In the genomic region with DNA sequence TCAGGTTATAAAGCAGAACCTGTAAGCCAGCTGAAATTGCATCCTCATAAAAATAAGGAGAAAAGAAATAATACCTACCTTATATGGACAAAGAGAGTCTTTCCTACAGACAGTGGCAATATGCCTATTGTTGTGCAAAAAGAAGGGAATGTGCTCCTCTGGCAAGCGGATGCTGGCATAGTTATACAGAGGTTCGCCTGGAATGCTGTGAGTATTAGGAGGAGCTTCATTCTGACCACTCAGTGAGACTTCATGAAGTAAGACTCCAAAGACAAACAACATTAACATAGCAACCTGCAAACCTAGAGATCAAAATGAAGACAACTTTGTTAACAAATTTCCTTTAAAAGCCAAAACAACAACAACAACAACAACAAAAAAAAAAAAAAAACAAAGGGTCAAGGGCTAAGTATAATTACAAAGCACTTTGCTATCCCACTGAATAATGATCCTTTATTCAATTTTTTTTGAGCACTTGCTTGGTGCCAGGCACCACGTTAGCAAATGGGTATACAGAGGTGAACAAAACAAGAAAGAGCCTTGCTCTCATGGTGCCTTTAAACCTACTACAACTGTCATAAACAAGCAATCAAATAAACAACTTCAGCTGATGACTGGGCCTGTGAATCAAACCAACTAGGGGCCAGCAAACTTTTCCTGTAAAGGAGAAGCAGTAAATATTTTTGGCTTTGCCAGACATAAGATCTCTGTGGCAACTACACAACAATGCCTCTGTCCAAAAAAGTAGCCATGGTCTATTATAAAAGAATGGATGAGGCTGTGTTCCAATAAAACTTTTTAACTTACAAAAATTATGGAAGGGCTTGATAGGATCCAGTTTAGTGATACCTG, we compare ENCODE assay signal across 12 cellular contexts. TPM values are rescaled to one million over a fixed set of nuclear protein-coding genes. Genes with fewer than 3 reads are reported as not detected.
A peak's percentile ranks its signal among the peaks of the same experiment; 100 is the strongest.
DNase-seq lines count a peak whose midpoint lies in the region; ATAC-seq, FAIRE-seq and TF ChIP-seq lines count a peak whose summit lies in the region.
"Had no signal": no experiment of that assay in that cellular context is flagged by ENCODE, and none has a peak within 500 bp of the region (broad histone marks: within the 10 kb centered on the region; RNA-seq: fewer than 3 reads in every experiment).

No MANE protein-coding gene starts in this region.

- POLR2A ChIA-PET in CD4-positive, alpha-beta memory T cell (lab: Charles Lee; ENCODE audit: partially characterized antibody) = interaction anchor here (1.4 kb wide), 1 partner anchor 75 kb away, joined by 4 read pairs; a partner anchor contains a TSS

- H3K36me3 ChIP-seq in CD4-positive, alpha-beta memory T cell (ENCODE audit: insufficient read depth, low read length) = peaks cover 16% of the 10 kb centered on the region
- H3K36me3 ChIP-seq in prostate gland (no peaks in the 10 kb centered on the region), small intestine (ENCODE audit: control insufficient read depth in 2 of 2, insufficient read depth in 2 of 2, low read length in 2 of 2) (peaks cover 4 to 7% of the 10 kb centered on the region in 2 donors)

- H3K27me3 Mint-ChIP-seq in CD4-positive, alpha-beta memory T cell = no peaks in the 10 kb centered on the region
- no peaks in the 10 kb centered on the region for H3K27me3 Mint-ChIP-seq in T-helper 17 cell

- H3K9me3 ChIP-seq in CD4-positive, alpha-beta memory T cell (ENCODE audit: control insufficient read depth in 1 of 2, low read length in 2 of 2) = no peaks in the 10 kb centered on the region
- H3K9me3 ChIP-seq in T-helper 17 cell (ENCODE audit: control insufficient read depth, low read length, poor library complexity, severe bottlenecking) (no peaks in the 10 kb centered on the region), prostate gland (no peaks in the 10 kb centered on the region), small intestine (ENCODE audit: control insufficient read depth, low read depth) (no peaks in the 10 kb centered on the region)

- CTCF ChIA-PET in CD4-positive, alpha-beta memory T cell (lab: Charles Lee; ENCODE audit: partially characterized antibody) = no interaction called here

- ATAC-seq in T-helper 17 cell (no peak), HG03039 (IDR thresholded peaks at IDR 0.05; ENCODE audit: unreplicated experiment) (no peak)
- ATAC-seq: HCT116 had no signal

- H3K27ac ChIP-seq in CD4-positive, alpha-beta memory T cell (ENCODE audit: low read depth, low read length) = no peak overlapping the region
- H3K27ac ChIP-seq in prostate gland = peak overlapping the region; percentile 10 to 27
- no peak overlapping the region for H3K27ac ChIP-seq in small intestine (ENCODE audit: low read depth in 1 of 2, low read length in 1 of 2)

- FAIRE-seq in small intestine (lab: Jason Lieb, UNC) = no peak
- FAIRE-seq: D721Med had no signal

- H3K9me3 Mint-ChIP-seq in CD4-positive, alpha-beta memory T cell = peaks cover 0 to 2% (median 0%) of the 10 kb centered on the region in 8 donors

- H3K4me1 Mint-ChIP-seq in CD4-positive, alpha-beta memory T cell = peaks cover 13 to 38% (median 25%) of the 10 kb centered on the region in 4 donors
- peaks cover 15% of the 10 kb centered on the region for H3K4me1 Mint-ChIP-seq in T-helper 17 cell

- H3K4me3 ChIP-seq in CD4-positive, alpha-beta memory T cell (ENCODE audit: low read length in 2 of 2) = no peak overlapping the region
- H3K4me3 ChIP-seq in fibroblast of villous mesenchyme (ENCODE audit: low read depth, low read length) (no peak overlapping the region), prostate gland (no peak overlapping the region), small intestine (ENCODE audit: low read depth in 1 of 2, low read length in 2 of 2) (no peak overlapping the region)

- peak overlapping the region in 6 of 7 donors; percentile 3 to 25 (median 14) for H3K27ac Mint-ChIP-seq in CD4-positive, alpha-beta memory T cell
- peak overlapping the region; percentile 69 for H3K27ac Mint-ChIP-seq in T-helper 17 cell

- H3K27me3 ChIP-seq in CD4-positive, alpha-beta memory T cell (ENCODE audit: insufficient read depth, low read length) = no peaks in the 10 kb centered on the region
- no peaks in the 10 kb centered on the region for H3K27me3 ChIP-seq in prostate gland (replicated peaks; ENCODE audit: insufficient read depth)
- no peaks in the 10 kb centered on the region for H3K27me3 ChIP-seq in small intestine (ENCODE audit: control insufficient read depth in 2 of 2, insufficient read depth in 2 of 2, low read length in 2 of 2)

- H3K4me3 Mint-ChIP-seq in CD4-positive, alpha-beta memory T cell = no peak overlapping the region
- no peak overlapping the region for H3K4me3 Mint-ChIP-seq in T-helper 17 cell

- peaks cover 20% of the 10 kb centered on the region for H3K4me1 ChIP-seq in CD4-positive, alpha-beta memory T cell (ENCODE audit: insufficient read depth, low read length)
- H3K4me1 ChIP-seq in prostate gland (replicated peaks) (peaks cover 9% of the 10 kb centered on the region), small intestine (ENCODE audit: control insufficient read depth in 2 of 2, insufficient read depth in 1 of 2, low read depth in 1 of 2, low read length in 1 of 2) (peaks cover 0 to 5% of the 10 kb centered on the region in 2 donors)

- no peak for DNase-seq in CD4-positive, alpha-beta memory T cell
- DNase-seq in T-helper 17 cell (no peak), fibroblast of villous mesenchyme (ENCODE audit: low read depth) (peak; percentile 41), prostate gland (ENCODE audit: low spot score) (peak; percentile 42), small intestine (no peak), NAMALWA (ENCODE audit: low spot score) (no peak), GM10266 (ENCODE audit: extremely low spot score) (no peak)
- DNase-seq: activated T-cell treated with anti-CD3 and anti-CD28 coated beads, Interleukin-2, amount 50 U/mL, for 48 hours; NCI-H510A had no signal

- 28% methylated on average over 3 of the region's 3 CpGs for WGBS in prostate gland
- 76 to 88% (median 80%) methylated on average over 3 of the region's 3 CpGs for WGBS in small intestine, 3 donors

- H3K36me3 Mint-ChIP-seq in CD4-positive, alpha-beta memory T cell = peaks cover 27 to 39% of the 10 kb centered on the region in 2 donors
- H3K36me3 Mint-ChIP-seq in T-helper 17 cell (ENCODE audit: low read depth) = peaks cover 4% of the 10 kb centered on the region

- TF ChIP-seq CTCF in fibroblast of villous mesenchyme (IDR thresholded peaks at IDR 0.05; ENCODE audit: insufficient read depth, low read depth, low read length) (no peak), prostate gland (IDR thresholded peaks at IDR 0.05) (no peak), GM10266 (IDR thresholded peaks at IDR 0.05; ENCODE audit: control insufficient read depth, insufficient read depth, low read depth, missing control alignments) (no peak)

- intact Hi-C loops in CD4-positive, alpha-beta memory T cell (cut with micrococcal nuclease) = no loop called here
- intact Hi-C loops in prostate gland (cut with DNase I) = loop anchor here (5.0 kb wide), 1 partner anchor 43 kb away; a partner anchor contains a TSS

- no peak for TF ChIP-seq POLR2A in prostate gland (IDR thresholded peaks at IDR 0.05)

RNA-seq across cellular contexts. Expression of a gene that starts 3.7 kb away (rescaled TPM):
- 10 to 100 TPM; 26.7 to 28.6 TPM for total RNA-seq in CD4-positive, alpha-beta memory T cell
- polyA plus RNA-seq in CD4-positive, alpha-beta memory T cell = 1 to 10 TPM; 8.2 to 9.2 TPM
- total RNA-seq in T-helper 17 cell = 10 to 100 TPM; 11.8 to 18.1 TPM
- total RNA-seq in fibroblast of villous mesenchyme = 64.1 and 68.2 TPM in 2 replicates
- 10 to 100 TPM; 40.4 to 42.8 TPM for total RNA-seq in prostate gland
- polyA plus RNA-seq in small intestine = 1 to 10 TPM; 5.4 to 9.6 (median 7.8) TPM

RNA-seq across cellular contexts. Expression of a gene that starts 42.3 kb away (rescaled TPM):
- 10 to 100 TPM; 58.5 to 61.0 TPM for total RNA-seq in CD4-positive, alpha-beta memory T cell
- 10 to 100 TPM; 42.8 to 43.2 TPM for polyA plus RNA-seq in CD4-positive, alpha-beta memory T cell
- 10 to 100 TPM; 68.1 to 84.5 TPM for total RNA-seq in T-helper 17 cell
- total RNA-seq in fibroblast of villous mesenchyme = 45.1 and 49.2 TPM in 2 replicates
- 10 to 100 TPM; 24.9 to 29.1 TPM for total RNA-seq in prostate gland
- 10 to 100 TPM in 2 of 3 donors, 1 to 10 TPM in 1; 9.5 to 12.5 (median 10.3) TPM for polyA plus RNA-seq in small intestine

Comparison
In these comparisons a context has a peak if more than half of its experiments do, and no peak if none do; other contexts are left out.
1. DNase-seq: peak in fibroblast of villous mesenchyme (single experiment) and prostate gland (single experiment); none in CD4-positive, alpha-beta memory T cell (0 of 5), T-helper 17 cell (0 of 3), small intestine (single experiment), NAMALWA (single experiment) and GM10266 (single experiment).
2. H3K27ac ChIP-seq: peak in prostate gland (2 of 2); none in CD4-positive, alpha-beta memory T cell (single experiment) and small intestine (0 of 2).